ENCODE assay signal across 1 cellular context in the genomic region with DNA sequence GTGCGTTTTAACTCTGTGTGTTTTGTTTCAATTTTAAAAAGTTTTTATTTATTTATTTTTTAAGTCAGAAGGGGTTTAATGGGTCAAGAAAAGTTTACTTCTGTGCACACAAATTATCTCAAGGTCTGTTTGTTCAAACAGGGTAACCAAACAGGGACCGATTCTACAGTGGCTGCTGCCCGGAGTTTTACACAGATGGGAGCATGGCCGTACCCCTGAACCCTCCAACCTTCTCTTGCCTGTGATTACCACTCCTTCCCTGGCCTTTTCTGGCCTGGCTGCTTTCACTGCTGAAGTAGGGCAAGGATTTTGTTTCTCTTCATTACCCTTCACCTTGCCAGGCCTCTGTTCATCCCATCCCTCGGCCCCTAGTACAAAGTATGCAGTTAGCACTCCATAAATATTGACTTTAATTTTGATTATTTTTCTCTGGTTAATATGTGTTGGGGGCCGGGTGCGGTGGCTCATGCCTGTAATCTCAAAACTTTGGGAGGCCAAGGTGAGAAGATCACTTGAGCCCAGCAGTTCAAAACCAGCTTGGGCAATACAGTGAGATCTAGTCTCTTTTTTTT.
A peak's percentile ranks its signal among the peaks of the same experiment; 100 is the strongest.
TF ChIP-seq lines count a peak whose summit lies in the region.

No MANE protein-coding gene starts in this region.

TF ChIP-seq in HepG2, 621 proteins besides CTCF, POLR2A, EP300 and RAD21 (continued from another document and continues in another):
- TF ChIP-seq, protein P1, sequence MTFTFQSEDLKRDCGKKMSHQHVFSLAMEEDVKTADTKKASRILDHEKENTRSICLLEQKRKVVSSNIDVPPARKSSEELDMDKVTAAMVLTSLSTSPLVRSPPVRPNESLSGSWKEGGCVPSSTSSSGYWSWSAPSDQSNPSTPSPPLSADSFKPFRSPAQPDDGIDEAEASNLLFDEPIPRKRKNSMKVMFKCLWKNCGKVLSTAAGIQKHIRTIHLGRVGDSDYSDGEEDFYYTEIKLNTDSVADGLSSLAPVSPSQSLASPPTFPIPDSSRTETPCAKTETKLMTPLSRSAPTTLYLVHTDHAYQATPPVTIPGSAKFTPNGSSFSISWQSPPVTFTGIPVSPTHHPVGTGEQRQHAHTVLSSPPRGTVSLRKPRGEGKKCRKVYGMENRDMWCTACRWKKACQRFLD (CRISPR knock-in tag; IDR thresholded peaks at IDR 0.05; ENCODE audit: borderline replicate concordance): no peak
- TF ChIP-seq, protein P2, sequence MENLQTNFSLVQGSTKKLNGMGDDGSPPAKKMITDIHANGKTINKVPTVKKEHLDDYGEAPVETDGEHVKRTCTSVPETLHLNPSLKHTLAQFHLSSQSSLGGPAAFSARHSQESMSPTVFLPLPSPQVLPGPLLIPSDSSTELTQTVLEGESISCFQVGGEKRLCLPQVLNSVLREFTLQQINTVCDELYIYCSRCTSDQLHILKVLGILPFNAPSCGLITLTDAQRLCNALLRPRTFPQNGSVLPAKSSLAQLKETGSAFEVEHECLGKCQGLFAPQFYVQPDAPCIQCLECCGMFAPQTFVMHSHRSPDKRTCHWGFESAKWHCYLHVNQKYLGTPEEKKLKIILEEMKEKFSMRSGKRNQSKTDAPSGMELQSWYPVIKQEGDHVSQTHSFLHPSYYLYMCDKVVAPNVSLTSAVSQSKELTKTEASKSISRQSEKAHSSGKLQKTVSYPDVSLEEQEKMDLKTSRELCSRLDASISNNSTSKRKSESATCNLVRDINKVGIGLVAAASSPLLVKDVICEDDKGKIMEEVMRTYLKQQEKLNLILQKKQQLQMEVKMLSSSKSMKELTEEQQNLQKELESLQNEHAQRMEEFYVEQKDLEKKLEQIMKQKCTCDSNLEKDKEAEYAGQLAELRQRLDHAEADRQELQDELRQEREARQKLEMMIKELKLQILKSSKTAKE (CRISPR knock-in tag; IDR thresholded peaks at IDR 0.05; ENCODE audit: borderline replicate concordance): no peak
- TF ChIP-seq POLR2AphosphoS2 (IDR thresholded peaks at IDR 0.05; ENCODE audit: low read depth, low read length) (no peak), PLRG1 (conservative IDR thresholded peaks at IDR 0.05) (no peak), REL (CRISPR knock-in tag; conservative IDR thresholded peaks at IDR 0.05) (no peak), PTBP1 (IDR thresholded peaks at IDR 0.05; ENCODE audit: low read depth, low read length, poor library complexity, severe bottlenecking) (no peak), ZNF883 (CRISPR knock-in tag; IDR thresholded peaks at IDR 0.05; ENCODE audit: not compliant biosample characterization) (no peak), SOX6 (IDR thresholded peaks at IDR 0.05) (no peak), SOX6 (CRISPR knock-in tag; IDR thresholded peaks at IDR 0.05) (peak; percentile 21; the same call in 1 of the 2 replicates), HOXA5 (CRISPR knock-in tag; IDR thresholded peaks at IDR 0.05) (no peak), KLF6 (CRISPR knock-in tag; IDR thresholded peaks at IDR 0.05) (no peak), SAP130 (CRISPR knock-in tag; IDR thresholded peaks at IDR 0.05; ENCODE audit: low read depth) (no peak), KDM1A (CRISPR knock-in tag; IDR thresholded peaks at IDR 0.05) (no peak), KLF13 (CRISPR knock-in tag; IDR thresholded peaks at IDR 0.05) (no peak), SNRNP70 (IDR thresholded peaks at IDR 0.05; ENCODE audit: low read depth, low read length) (no peak), TP53 (CRISPR knock-in tag; conservative IDR thresholded peaks at IDR 0.05) (no peak), ZNF101 (CRISPR knock-in tag; IDR thresholded peaks at IDR 0.05; ENCODE audit: borderline replicate concordance, low read depth) (no peak), TAF15 (IDR thresholded peaks at IDR 0.05; ENCODE audit: low read depth, low read length, poor library complexity, severe bottlenecking) (no peak), ZNF546 (CRISPR knock-in tag; conservative IDR thresholded peaks at IDR 0.05) (no peak), FOXK2 (IDR thresholded peaks at IDR 0.05) (no peak), RARA (CRISPR knock-in tag; IDR thresholded peaks at IDR 0.05) (peak; percentile 71), GATA4 (IDR thresholded peaks at IDR 0.05; ENCODE audit: borderline replicate concordance, low read depth) (no peak), HNF4A (CRISPR knock-in tag; IDR thresholded peaks at IDR 0.05) (peak; percentile 37; the same call in 1 of the 2 replicates), SALL1 (CRISPR knock-in tag; IDR thresholded peaks at IDR 0.05) (peak; percentile 58), ZNF205 (CRISPR knock-in tag; IDR thresholded peaks at IDR 0.05) (peak; percentile 97), ZNF543 (CRISPR knock-in tag; IDR thresholded peaks at IDR 0.05) (no peak), DBP (CRISPR knock-in tag; IDR thresholded peaks at IDR 0.05; ENCODE audit: not compliant biosample characterization) (no peak), GATAD2A (CRISPR knock-in tag; IDR thresholded peaks at IDR 0.05) (peak; percentile 40; the same call in 1 of the 2 replicates)
- TF ChIP-seq, protein P3, sequence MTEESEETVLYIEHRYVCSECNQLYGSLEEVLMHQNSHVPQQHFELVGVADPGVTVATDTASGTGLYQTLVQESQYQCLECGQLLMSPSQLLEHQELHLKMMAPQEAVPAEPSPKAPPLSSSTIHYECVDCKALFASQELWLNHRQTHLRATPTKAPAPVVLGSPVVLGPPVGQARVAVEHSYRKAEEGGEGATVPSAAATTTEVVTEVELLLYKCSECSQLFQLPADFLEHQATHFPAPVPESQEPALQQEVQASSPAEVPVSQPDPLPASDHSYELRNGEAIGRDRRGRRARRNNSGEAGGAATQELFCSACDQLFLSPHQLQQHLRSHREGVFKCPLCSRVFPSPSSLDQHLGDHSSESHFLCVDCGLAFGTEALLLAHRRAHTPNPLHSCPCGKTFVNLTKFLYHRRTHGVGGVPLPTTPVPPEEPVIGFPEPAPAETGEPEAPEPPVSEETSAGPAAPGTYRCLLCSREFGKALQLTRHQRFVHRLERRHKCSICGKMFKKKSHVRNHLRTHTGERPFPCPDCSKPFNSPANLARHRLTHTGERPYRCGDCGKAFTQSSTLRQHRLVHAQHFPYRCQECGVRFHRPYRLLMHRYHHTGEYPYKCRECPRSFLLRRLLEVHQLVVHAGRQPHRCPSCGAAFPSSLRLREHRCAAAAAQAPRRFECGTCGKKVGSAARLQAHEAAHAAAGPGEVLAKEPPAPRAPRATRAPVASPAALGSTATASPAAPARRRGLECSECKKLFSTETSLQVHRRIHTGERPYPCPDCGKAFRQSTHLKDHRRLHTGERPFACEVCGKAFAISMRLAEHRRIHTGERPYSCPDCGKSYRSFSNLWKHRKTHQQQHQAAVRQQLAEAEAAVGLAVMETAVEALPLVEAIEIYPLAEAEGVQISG (CRISPR knock-in tag; IDR thresholded peaks at IDR 0.05): 0 out of 2 replicates have a peak, but pooled peaks have one; percentile 32
- TF ChIP-seq, protein P4, sequence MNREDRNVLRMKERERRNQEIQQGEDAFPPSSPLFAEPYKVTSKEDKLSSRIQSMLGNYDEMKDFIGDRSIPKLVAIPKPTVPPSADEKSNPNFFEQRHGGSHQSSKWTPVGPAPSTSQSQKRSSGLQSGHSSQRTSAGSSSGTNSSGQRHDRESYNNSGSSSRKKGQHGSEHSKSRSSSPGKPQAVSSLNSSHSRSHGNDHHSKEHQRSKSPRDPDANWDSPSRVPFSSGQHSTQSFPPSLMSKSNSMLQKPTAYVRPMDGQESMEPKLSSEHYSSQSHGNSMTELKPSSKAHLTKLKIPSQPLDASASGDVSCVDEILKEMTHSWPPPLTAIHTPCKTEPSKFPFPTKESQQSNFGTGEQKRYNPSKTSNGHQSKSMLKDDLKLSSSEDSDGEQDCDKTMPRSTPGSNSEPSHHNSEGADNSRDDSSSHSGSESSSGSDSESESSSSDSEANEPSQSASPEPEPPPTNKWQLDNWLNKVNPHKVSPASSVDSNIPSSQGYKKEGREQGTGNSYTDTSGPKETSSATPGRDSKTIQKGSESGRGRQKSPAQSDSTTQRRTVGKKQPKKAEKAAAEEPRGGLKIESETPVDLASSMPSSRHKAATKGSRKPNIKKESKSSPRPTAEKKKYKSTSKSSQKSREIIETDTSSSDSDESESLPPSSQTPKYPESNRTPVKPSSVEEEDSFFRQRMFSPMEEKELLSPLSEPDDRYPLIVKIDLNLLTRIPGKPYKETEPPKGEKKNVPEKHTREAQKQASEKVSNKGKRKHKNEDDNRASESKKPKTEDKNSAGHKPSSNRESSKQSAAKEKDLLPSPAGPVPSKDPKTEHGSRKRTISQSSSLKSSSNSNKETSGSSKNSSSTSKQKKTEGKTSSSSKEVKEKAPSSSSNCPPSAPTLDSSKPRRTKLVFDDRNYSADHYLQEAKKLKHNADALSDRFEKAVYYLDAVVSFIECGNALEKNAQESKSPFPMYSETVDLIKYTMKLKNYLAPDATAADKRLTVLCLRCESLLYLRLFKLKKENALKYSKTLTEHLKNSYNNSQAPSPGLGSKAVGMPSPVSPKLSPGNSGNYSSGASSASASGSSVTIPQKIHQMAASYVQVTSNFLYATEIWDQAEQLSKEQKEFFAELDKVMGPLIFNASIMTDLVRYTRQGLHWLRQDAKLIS (CRISPR knock-in tag; IDR thresholded peaks at IDR 0.05): no peak
- TF ChIP-seq, protein P5, sequence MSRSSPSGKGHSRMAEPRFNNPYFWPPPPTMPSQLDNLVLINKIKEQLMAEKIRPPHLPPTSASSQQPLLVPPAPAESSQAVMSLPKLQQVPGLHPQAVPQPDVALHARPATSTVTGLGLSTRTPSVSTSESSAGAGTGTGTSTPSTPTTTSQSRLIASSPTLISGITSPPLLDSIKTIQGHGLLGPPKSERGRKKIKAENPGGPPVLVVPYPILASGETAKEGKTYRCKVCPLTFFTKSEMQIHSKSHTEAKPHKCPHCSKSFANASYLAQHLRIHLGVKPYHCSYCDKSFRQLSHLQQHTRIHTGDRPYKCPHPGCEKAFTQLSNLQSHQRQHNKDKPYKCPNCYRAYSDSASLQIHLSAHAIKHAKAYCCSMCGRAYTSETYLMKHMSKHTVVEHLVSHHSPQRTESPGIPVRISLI (CRISPR knock-in tag; IDR thresholded peaks at IDR 0.05; ENCODE audit: borderline replicate concordance): no peak
- TF ChIP-seq, protein P6, sequence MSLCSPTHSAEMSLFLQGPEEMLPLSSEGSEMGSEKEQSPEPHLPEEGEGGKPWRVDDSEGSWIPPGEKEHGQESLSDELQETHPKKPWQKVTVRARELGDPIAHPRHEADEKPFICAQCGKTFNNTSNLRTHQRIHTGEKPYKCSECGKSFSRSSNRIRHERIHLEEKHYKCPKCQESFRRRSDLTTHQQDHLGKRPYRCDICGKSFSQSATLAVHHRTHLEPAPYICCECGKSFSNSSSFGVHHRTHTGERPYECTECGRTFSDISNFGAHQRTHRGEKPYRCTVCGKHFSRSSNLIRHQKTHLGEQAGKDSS (CRISPR knock-in tag; IDR thresholded peaks at IDR 0.05; ENCODE audit: borderline replicate concordance, low read depth): no peak
- TF ChIP-seq, protein P7, sequence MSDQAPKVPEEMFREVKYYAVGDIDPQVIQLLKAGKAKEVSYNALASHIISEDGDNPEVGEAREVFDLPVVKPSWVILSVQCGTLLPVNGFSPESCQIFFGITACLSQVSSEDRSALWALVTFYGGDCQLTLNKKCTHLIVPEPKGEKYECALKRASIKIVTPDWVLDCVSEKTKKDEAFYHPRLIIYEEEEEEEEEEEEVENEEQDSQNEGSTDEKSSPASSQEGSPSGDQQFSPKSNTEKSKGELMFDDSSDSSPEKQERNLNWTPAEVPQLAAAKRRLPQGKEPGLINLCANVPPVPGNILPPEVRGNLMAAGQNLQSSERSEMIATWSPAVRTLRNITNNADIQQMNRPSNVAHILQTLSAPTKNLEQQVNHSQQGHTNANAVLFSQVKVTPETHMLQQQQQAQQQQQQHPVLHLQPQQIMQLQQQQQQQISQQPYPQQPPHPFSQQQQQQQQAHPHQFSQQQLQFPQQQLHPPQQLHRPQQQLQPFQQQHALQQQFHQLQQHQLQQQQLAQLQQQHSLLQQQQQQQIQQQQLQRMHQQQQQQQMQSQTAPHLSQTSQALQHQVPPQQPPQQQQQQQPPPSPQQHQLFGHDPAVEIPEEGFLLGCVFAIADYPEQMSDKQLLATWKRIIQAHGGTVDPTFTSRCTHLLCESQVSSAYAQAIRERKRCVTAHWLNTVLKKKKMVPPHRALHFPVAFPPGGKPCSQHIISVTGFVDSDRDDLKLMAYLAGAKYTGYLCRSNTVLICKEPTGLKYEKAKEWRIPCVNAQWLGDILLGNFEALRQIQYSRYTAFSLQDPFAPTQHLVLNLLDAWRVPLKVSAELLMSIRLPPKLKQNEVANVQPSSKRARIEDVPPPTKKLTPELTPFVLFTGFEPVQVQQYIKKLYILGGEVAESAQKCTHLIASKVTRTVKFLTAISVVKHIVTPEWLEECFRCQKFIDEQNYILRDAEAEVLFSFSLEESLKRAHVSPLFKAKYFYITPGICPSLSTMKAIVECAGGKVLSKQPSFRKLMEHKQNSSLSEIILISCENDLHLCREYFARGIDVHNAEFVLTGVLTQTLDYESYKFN (CRISPR knock-in tag; conservative IDR thresholded peaks at IDR 0.05): peak; percentile 41; the same call in 1 of the 2 replicates
- TF ChIP-seq, protein P8, sequence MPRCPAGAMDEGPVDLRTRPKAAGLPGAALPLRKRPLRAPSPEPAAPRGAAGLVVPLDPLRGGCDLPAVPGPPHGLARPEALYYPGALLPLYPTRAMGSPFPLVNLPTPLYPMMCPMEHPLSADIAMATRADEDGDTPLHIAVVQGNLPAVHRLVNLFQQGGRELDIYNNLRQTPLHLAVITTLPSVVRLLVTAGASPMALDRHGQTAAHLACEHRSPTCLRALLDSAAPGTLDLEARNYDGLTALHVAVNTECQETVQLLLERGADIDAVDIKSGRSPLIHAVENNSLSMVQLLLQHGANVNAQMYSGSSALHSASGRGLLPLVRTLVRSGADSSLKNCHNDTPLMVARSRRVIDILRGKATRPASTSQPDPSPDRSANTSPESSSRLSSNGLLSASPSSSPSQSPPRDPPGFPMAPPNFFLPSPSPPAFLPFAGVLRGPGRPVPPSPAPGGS (CRISPR knock-in tag; IDR thresholded peaks at IDR 0.05): no peak
- TF ChIP-seq, protein P9, sequence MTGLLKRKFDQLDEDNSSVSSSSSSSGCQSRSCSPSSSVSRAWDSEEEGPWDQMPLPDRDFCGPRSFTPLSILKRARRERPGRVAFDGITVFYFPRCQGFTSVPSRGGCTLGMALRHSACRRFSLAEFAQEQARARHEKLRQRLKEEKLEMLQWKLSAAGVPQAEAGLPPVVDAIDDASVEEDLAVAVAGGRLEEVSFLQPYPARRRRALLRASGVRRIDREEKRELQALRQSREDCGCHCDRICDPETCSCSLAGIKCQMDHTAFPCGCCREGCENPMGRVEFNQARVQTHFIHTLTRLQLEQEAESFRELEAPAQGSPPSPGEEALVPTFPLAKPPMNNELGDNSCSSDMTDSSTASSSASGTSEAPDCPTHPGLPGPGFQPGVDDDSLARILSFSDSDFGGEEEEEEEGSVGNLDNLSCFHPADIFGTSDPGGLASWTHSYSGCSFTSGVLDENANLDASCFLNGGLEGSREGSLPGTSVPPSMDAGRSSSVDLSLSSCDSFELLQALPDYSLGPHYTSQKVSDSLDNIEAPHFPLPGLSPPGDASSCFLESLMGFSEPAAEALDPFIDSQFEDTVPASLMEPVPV (CRISPR knock-in tag; IDR thresholded peaks at IDR 0.05): no peak
- TF ChIP-seq, protein P10, sequence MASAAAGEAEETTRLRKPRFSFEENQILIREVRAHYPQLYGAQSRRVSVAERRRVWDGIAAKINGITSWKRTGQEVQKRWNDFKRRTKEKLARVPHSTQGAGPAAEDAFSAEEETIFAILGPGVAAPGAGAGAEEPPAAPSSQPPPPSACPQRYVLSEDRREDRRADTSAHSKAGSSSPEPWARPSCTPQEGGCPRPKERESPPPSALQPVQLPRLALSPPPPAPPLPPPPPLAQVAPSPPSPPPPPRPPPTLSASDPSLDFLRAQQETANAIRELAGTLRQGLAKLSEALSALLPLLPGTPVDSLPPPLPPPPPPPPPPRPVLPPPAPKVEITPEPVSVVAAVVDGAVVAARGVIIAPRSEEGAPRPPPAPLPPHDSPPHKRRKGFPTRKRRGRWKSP (CRISPR knock-in tag; IDR thresholded peaks at IDR 0.05): no peak
